Comparison of ENCODE assay signal across 11 cellular contexts in genomic region chr11:123979311-123979710, GRCh38. TPM values are rescaled to one million over a fixed set of nuclear protein-coding genes. Genes with fewer than 3 reads are reported as not detected.
"Had no signal": no experiment of that assay in that cellular context is flagged by ENCODE, and none has a peak within 500 bp of the region (broad histone marks: within the 10 kb centered on the region; RNA-seq: fewer than 3 reads in every experiment).

No MANE protein-coding gene starts in this region.

- H3K4me3 ChIP-seq: GM23248, HAP-1 had no signal

- H3K36me3 Mint-ChIP-seq: IgD-negative memory B cell had no signal

- DNase-seq: GM23248, GOT3, H7, HFFc6 had no signal

- H2AFZ ChIP-seq: GM23248 had no signal

- H3K27ac ChIP-seq: GM23248, HL-60 had no signal

- H3K9me3 ChIP-seq: HAP-1 had no signal

- ATAC-seq: HCT116, HepG2 had no signal

- H3K36me3 ChIP-seq: HAP-1 had no signal

- H3K27ac Mint-ChIP-seq: HFFc6 had no signal

- H3K9ac ChIP-seq: GM23248 had no signal

- H3K4me1 ChIP-seq: HAP-1 had no signal

- FAIRE-seq: HepG2 had no signal

- H3K4me3 Mint-ChIP-seq: HFFc6, IgD-negative memory B cell had no signal

- H3K4me1 Mint-ChIP-seq: IgD-negative memory B cell had no signal

- H3K27me3 Mint-ChIP-seq: IgD-negative memory B cell had no signal

RNA-seq across cellular contexts. Expression of gene OR10S1, which starts 1.7 kb away (rescaled TPM):
- total RNA-seq: GM23248, H4, H7, HepG2, HFFc6, HT1080 had no signal
- polyA plus RNA-seq: GM23248, HepG2, IgD-negative memory B cell had no signal

RNA-seq across cellular contexts. Expression of gene OR10G6, which starts 15.7 kb away (rescaled TPM):
- total RNA-seq: GM23248, H4, H7, HepG2, HFFc6, HT1080 had no signal
- polyA plus RNA-seq: GM23248, HepG2, IgD-negative memory B cell had no signal

RNA-seq across cellular contexts. Expression of gene OR10G4, which starts 33.5 kb away (rescaled TPM):
- total RNA-seq: GM23248, H4, H7, HepG2, HFFc6, HT1080 had no signal
- polyA plus RNA-seq: GM23248, HepG2, IgD-negative memory B cell had no signal

RNA-seq across cellular contexts. Expression of gene OR6T1, which starts 35.7 kb away (rescaled TPM):
- total RNA-seq: GM23248, H4, H7, HepG2, HFFc6, HT1080 had no signal
- polyA plus RNA-seq: GM23248, HepG2, IgD-negative memory B cell had no signal

RNA-seq across cellular contexts. Expression of gene OR4D5, which starts 39.9 kb away (rescaled TPM):
- total RNA-seq: GM23248, H4, H7, HepG2, HFFc6, HT1080 had no signal
- polyA plus RNA-seq: GM23248, HepG2, IgD-negative memory B cell had no signal
